ENCODE assay signal across 14 cellular contexts in the genomic region with DNA sequence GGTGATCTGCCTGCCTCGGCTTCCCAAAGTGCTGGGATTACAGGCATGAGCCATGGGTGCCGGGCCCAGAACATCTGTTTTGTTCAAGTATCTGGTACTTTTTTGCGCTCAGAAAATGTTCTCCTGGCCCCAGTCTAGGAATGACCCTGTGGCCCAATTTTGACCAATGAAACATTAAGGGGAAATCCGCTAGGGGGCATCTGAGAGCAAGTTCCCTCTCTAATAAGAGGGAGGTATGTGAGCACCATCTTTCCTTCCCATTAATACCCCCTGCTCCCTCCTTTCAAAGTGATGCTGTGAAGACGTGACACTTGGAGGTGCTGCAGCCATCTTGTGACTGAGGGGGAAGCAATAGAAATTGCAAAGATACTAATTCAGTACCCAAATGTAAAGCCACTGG. TPM values are rescaled to one million over a fixed set of nuclear protein-coding genes. Genes with fewer than 3 reads are reported as not detected.
DNase-seq lines count a peak whose midpoint lies in the region; ATAC-seq and TF ChIP-seq lines count a peak whose summit lies in the region.
"Had no signal": no experiment of that assay in that cellular context is flagged by ENCODE, and none has a peak within 500 bp of the region (broad histone marks: within the 10 kb centered on the region; RNA-seq: fewer than 3 reads in every experiment).

No MANE protein-coding gene starts in this region.

- no peaks in the 10 kb centered on the region for H3K79me2 ChIP-seq in smooth muscle cell (ENCODE audit: low read depth)

- H3K27me3 ChIP-seq in left ventricle myocardium inferior (ENCODE audit: low read depth) (peaks cover 13% of the 10 kb centered on the region), smooth muscle cell (ENCODE audit: low read depth) (no peaks in the 10 kb centered on the region)
- H3K27me3 ChIP-seq: SJSA1 had no signal

- H3K36me3 ChIP-seq in left ventricle myocardium inferior = no peaks in the 10 kb centered on the region
- H3K36me3 ChIP-seq in smooth muscle cell (ENCODE audit: low read depth) = no peaks in the 10 kb centered on the region
- H3K36me3 ChIP-seq: SJSA1 had no signal

- no peaks in the 10 kb centered on the region for H3K9me3 ChIP-seq in left ventricle myocardium inferior (replicated peaks)
- H3K9me3 ChIP-seq in smooth muscle cell (replicated peaks; ENCODE audit: low read depth) = no peaks in the 10 kb centered on the region
- H3K9me3 ChIP-seq: SJSA1 had no signal

- ATAC-seq in left cardiac atrium = no peak
- peak; percentile 41 for ATAC-seq in HG02759 (IDR thresholded peaks at IDR 0.05; ENCODE audit: unreplicated experiment)
- no peak for ATAC-seq in GM21576 (IDR thresholded peaks at IDR 0.05; ENCODE audit: unreplicated experiment)
- ATAC-seq in HG03135 (IDR thresholded peaks at IDR 0.05; ENCODE audit: unreplicated experiment) = no peak

- no peaks in the 10 kb centered on the region for H4K20me1 ChIP-seq in smooth muscle cell (ENCODE audit: low read depth)

- H3K4me1 ChIP-seq in left ventricle myocardium inferior (no peaks in the 10 kb centered on the region), smooth muscle cell (ENCODE audit: low read depth) (peaks cover 4% of the 10 kb centered on the region)
- H3K4me1 ChIP-seq: SJSA1 had no signal

- no peak overlapping the region for H3K9ac ChIP-seq in smooth muscle cell (ENCODE audit: low read depth)

- H3F3A ChIP-seq in smooth muscle cell (ENCODE audit: low read depth) = no peaks in the 10 kb centered on the region

- DNase-seq in left ventricle myocardium inferior (no peak), left cardiac atrium (no peak), SK-N-DZ (ENCODE audit: low spot score) (peak; percentile 32), smooth muscle cell (lab: John Stamatoyannopoulos, UW; ENCODE audit: unreplicated experiment) (no peak), glomerular visceral epithelial cell (ENCODE audit: extremely low spot score) (no peak)
- DNase-seq: foreskin melanocyte had no signal

- no peak overlapping the region for H2AFZ ChIP-seq in smooth muscle cell (ENCODE audit: low read depth)

- WGBS in smooth muscle cell (ENCODE audit: low lambda C conversion rate) = 80% methylated on average over 5 of the region's 5 CpGs

- no peak overlapping the region for H3K4me2 ChIP-seq in smooth muscle cell

- no peak overlapping the region for H3K27ac ChIP-seq in left ventricle myocardium inferior (replicated peaks)
- H3K27ac ChIP-seq in smooth muscle cell (ENCODE audit: low read depth) = no peak overlapping the region
- H3K27ac ChIP-seq: SJSA1 had no signal

- peak; percentile 30 for TF ChIP-seq CTCF in left ventricle myocardium inferior (IDR thresholded peaks at IDR 0.05; ENCODE audit: borderline replicate concordance)
- TF ChIP-seq CTCF in smooth muscle cell (IDR thresholded peaks at IDR 0.05; ENCODE audit: borderline replicate concordance, insufficient read depth, poor library complexity, severe bottlenecking) = peak; percentile 21

- intact Hi-C loops in left ventricle myocardium inferior (cut with micrococcal nuclease) = no loop called here
- intact Hi-C loops in left cardiac atrium (cut with DNase I) = loop anchor here in 1 of 2 donors (10.0 kb wide), 1 partner anchor 331 kb away; no protein-coding TSS in a partner anchor

- H3K4me3 ChIP-seq in left ventricle myocardium inferior (no peak overlapping the region), smooth muscle cell (no peak overlapping the region)
- H3K4me3 ChIP-seq: SJSA1 had no signal

RNA-seq across cellular contexts. Expression of gene CLEC3A, which starts 16.5 kb away (rescaled TPM):
- not detected for total RNA-seq in left ventricle myocardium inferior
- not detected for total RNA-seq in left cardiac atrium
- not detected in 2 replicates for polyA plus RNA-seq in SK-N-DZ (2014; cell fraction: cytosol; rRNA removed)
- not detected in 2 replicates for polyA plus RNA-seq in SK-N-DZ (2014; cell fraction: nucleus; rRNA removed)
- 1.2 and 3.5 TPM in 2 replicates for total RNA-seq in smooth muscle cell
- 0.78 and 3.0 TPM in 2 replicates for polyA plus RNA-seq in smooth muscle cell
- total RNA-seq: cardiac septum, liver, pulmonary artery endothelial cell, SJSA1 had no signal
- polyA plus RNA-seq: IgD-negative memory B cell, liver had no signal
